23 cellular contexts compared by ENCODE assay signal in genomic region chr11:102610198-102610597, GRCh38. TPM values are rescaled to one million over a fixed set of nuclear protein-coding genes. Genes with fewer than 3 reads are reported as not detected.
DNase-seq lines count a peak whose midpoint lies in the region; ATAC-seq and FAIRE-seq lines count a peak whose summit lies in the region.
"Had no signal": no experiment of that assay in that cellular context is flagged by ENCODE, and none has a peak within 500 bp of the region (broad histone marks: within the 10 kb centered on the region; RNA-seq: fewer than 3 reads in every experiment).

No MANE protein-coding gene starts in this region.

- H3K27ac ChIP-seq in small intestine (ENCODE audit: low read depth in 1 of 2, low read length in 1 of 2): no peak overlapping the region
- H3K27ac ChIP-seq: epithelial cell of prostate, lower lobe of right lung, parathyroid adenoma had no signal

- DNase-seq in small intestine (peak; percentile 86), G401 (ENCODE audit: low spot score) (no peak), islet precursor cell (no peak)
- DNase-seq in activated CD4-positive, CD25-positive, alpha-beta regulatory T cell treated with anti-CD3 and anti-CD28 coated beads, Interleukin-2, amount 50 U/mL, for 72 hours: no peak
- DNase-seq: activated B cell treated with CpG ODN at 0.5 μM for 24 hours; activated CD8-positive, alpha-beta T cell treated with anti-CD3 and anti-CD28 coated beads, Interleukin-2, amount 10 ng/mL, durations not matched to agents 7 days and 5 days; Calu3; GOT3; lower lobe of right lung; naive thymus-derived CD4-positive, alpha-beta T cell; NCI-H187; NCI-H446 treated with DMSO at 0.1 percent for 48 hours; SIG-M5; stimulated activated CD4-positive, alpha-beta T cell treated with anti-CD3 and anti-CD28 coated beads, Interleukin-4, amount 100 ng/mL, for 1 hour; T-helper 2 cell had no signal

- ATAC-seq in GM18517 (IDR thresholded peaks at IDR 0.05; ENCODE audit: unreplicated experiment): peak; percentile 41
- peak; percentile 34 for ATAC-seq in GM21576 (IDR thresholded peaks at IDR 0.05; ENCODE audit: unreplicated experiment)
- ATAC-seq in HG03521 (IDR thresholded peaks at IDR 0.05; ENCODE audit: unreplicated experiment): peak; percentile 33
- ATAC-seq: activated CD8-positive, alpha-beta T cell treated with anti-CD3 and anti-CD28 coated beads, Interleukin-2, amount 10 ng/mL, durations not matched to agents 7 days and 5 days; lower lobe of right lung; naive thymus-derived CD4-positive, alpha-beta T cell had no signal

- H3K4me3 ChIP-seq in small intestine (ENCODE audit: low read depth in 1 of 2, low read length in 2 of 2): no peak overlapping the region
- H3K4me3 ChIP-seq: lower lobe of right lung had no signal

- FAIRE-seq in small intestine (lab: Jason Lieb, UNC): no peak
- FAIRE-seq: frontal cortex, G401.6, GM18507 had no signal

- WGBS in small intestine, 3 donors: 22 to 56% (median 32%) methylated on average over 7 of the region's 7 CpGs

- no peaks in the 10 kb centered on the region for H3K9me3 ChIP-seq in small intestine (ENCODE audit: control insufficient read depth, low read depth)
- H3K9me3 ChIP-seq: lower lobe of right lung had no signal

- H3K36me3 ChIP-seq in small intestine (ENCODE audit: control insufficient read depth in 2 of 2, insufficient read depth in 2 of 2, low read length in 2 of 2): no peaks in the 10 kb centered on the region
- H3K36me3 ChIP-seq: lower lobe of right lung had no signal

- in situ Hi-C loops in G401 (cut with HindIII; ENCODE audit: low sequenced_read_pairs): no loop called here

- no peaks in the 10 kb centered on the region for H3K4me1 ChIP-seq in small intestine (ENCODE audit: control insufficient read depth in 2 of 2, insufficient read depth in 1 of 2, low read depth in 1 of 2, low read length in 1 of 2)
- H3K4me1 ChIP-seq: lower lobe of right lung, parathyroid adenoma had no signal

- no peaks in the 10 kb centered on the region for H3K27me3 ChIP-seq in small intestine (ENCODE audit: control insufficient read depth in 2 of 2, insufficient read depth in 2 of 2, low read length in 2 of 2)

RNA-seq across cellular contexts. Expression of gene MMP20, which starts 14.9 kb away (rescaled TPM):
- not detected for polyA plus RNA-seq in small intestine
- not detected in 2 replicates for total RNA-seq in G401 (2014; rRNA removed; shearing (Covaris generic))
- total RNA-seq: activated B cell treated with CpG ODN at 0.5 μM for 24 hours; activated CD8-positive, alpha-beta T cell treated with anti-CD3 and anti-CD28 coated beads, Interleukin-2, amount 10 ng/mL, durations not matched to agents 7 days and 5 days; Calu3; frontal cortex; lower lobe of right lung; naive thymus-derived CD4-positive, alpha-beta T cell had no signal
- polyA plus RNA-seq: naive thymus-derived CD4-positive, alpha-beta T cell had no signal
